Comparison of ENCODE assay signal across 1 cellular context in the genomic region with DNA sequence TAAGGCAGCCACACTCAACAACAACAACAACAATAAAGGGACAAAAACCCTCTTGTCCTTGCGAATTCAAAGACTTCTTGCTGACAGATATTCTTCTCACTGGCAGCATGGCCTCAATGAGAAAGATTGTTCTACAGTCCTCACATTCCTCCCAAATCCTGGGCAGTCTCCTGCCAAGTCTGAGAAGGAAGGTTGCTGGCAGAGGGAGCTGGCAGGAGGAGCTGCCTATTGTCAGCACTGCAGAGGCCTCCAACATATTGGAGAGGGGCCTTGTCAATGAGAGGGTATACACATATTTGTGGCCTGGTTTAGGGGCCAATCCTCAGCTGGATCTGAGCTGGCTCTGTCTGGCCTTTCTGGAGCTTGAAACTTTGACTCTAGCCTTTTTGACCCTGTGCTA.
TF ChIP-seq lines count a peak whose summit lies in the region.

No MANE protein-coding gene starts in this region.

TF ChIP-seq in GM23338, 12 proteins besides CTCF, POLR2A, EP300 and RAD21 (continued from another document):
- TF ChIP-seq, protein P1, sequence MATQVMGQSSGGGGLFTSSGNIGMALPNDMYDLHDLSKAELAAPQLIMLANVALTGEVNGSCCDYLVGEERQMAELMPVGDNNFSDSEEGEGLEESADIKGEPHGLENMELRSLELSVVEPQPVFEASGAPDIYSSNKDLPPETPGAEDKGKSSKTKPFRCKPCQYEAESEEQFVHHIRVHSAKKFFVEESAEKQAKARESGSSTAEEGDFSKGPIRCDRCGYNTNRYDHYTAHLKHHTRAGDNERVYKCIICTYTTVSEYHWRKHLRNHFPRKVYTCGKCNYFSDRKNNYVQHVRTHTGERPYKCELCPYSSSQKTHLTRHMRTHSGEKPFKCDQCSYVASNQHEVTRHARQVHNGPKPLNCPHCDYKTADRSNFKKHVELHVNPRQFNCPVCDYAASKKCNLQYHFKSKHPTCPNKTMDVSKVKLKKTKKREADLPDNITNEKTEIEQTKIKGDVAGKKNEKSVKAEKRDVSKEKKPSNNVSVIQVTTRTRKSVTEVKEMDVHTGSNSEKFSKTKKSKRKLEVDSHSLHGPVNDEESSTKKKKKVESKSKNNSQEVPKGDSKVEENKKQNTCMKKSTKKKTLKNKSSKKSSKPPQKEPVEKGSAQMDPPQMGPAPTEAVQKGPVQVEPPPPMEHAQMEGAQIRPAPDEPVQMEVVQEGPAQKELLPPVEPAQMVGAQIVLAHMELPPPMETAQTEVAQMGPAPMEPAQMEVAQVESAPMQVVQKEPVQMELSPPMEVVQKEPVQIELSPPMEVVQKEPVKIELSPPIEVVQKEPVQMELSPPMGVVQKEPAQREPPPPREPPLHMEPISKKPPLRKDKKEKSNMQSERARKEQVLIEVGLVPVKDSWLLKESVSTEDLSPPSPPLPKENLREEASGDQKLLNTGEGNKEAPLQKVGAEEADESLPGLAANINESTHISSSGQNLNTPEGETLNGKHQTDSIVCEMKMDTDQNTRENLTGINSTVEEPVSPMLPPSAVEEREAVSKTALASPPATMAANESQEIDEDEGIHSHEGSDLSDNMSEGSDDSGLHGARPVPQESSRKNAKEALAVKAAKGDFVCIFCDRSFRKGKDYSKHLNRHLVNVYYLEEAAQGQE (IDR thresholded peaks at IDR 0.05; ENCODE audit: unreplicated experiment) = no peak
- no peak for TF ChIP-seq ZNF114 (CRISPR knock-in tag; IDR thresholded peaks at IDR 0.05)
- no peak for TF ChIP-seq POLR2AphosphoS5 (IDR thresholded peaks at IDR 0.05; ENCODE audit: low read depth)
- no peak for TF ChIP-seq JUNB (IDR thresholded peaks at IDR 0.05; ENCODE audit: unreplicated experiment)
- no peak for TF ChIP-seq ZNF331 (CRISPR knock-in tag; IDR thresholded peaks at IDR 0.05; ENCODE audit: low read depth)
- no peak for TF ChIP-seq STAT1 (IDR thresholded peaks at IDR 0.05; ENCODE audit: unreplicated experiment)
- TF ChIP-seq NANOG (IDR thresholded peaks at IDR 0.05; ENCODE audit: borderline replicate concordance) = no peak
- TF ChIP-seq EZH2 (IDR thresholded peaks at IDR 0.05; ENCODE audit: low read depth, unreplicated experiment) = no peak
- TF ChIP-seq, protein P2, sequence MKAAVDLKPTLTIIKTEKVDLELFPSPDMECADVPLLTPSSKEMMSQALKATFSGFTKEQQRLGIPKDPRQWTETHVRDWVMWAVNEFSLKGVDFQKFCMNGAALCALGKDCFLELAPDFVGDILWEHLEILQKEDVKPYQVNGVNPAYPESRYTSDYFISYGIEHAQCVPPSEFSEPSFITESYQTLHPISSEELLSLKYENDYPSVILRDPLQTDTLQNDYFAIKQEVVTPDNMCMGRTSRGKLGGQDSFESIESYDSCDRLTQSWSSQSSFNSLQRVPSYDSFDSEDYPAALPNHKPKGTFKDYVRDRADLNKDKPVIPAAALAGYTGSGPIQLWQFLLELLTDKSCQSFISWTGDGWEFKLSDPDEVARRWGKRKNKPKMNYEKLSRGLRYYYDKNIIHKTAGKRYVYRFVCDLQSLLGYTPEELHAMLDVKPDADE (IDR thresholded peaks at IDR 0.05) = no peak
